In genomic region chr10:34759161-34759836, GRCh38 we compare ENCODE assay signal across 17 cellular contexts. TPM values are rescaled to one million over a fixed set of nuclear protein-coding genes. Genes with fewer than 3 reads are reported as not detected.
DNase-seq lines count a peak whose midpoint lies in the region; ATAC-seq and TF ChIP-seq lines count a peak whose summit lies in the region.
"Had no signal": no experiment of that assay in that cellular context is flagged by ENCODE, and none has a peak within 500 bp of the region (broad histone marks: within the 10 kb centered on the region; RNA-seq: fewer than 3 reads in every experiment).

No MANE protein-coding gene starts in this region.

- no peaks in the 10 kb centered on the region for H3K9me3 ChIP-seq in SK-N-MC (ENCODE audit: low read depth, low read length)
- no peaks in the 10 kb centered on the region for H3K9me3 ChIP-seq in esophagus squamous epithelium
- H3K9me3 ChIP-seq: SK-N-SH, upper lobe of left lung had no signal

- H3K27ac ChIP-seq in SK-N-MC (peak overlapping the region; percentile 88), esophagus squamous epithelium (peak overlapping the region; percentile 75 to 89 (median 83))
- H3K27ac ChIP-seq: parathyroid adenoma had no signal

- H3K36me3 ChIP-seq in SK-N-MC (ENCODE audit: insufficient read depth, low read length) (no peaks in the 10 kb centered on the region), esophagus squamous epithelium (no peaks in the 10 kb centered on the region)
- H3K36me3 ChIP-seq: upper lobe of left lung had no signal

- ATAC-seq in Right ventricle myocardium inferior (peak; percentile 49), left cardiac atrium (no peak), HG03354 (IDR thresholded peaks at IDR 0.05; ENCODE audit: poor library complexity, severe bottlenecking, unreplicated experiment) (no peak), HG03439 (IDR thresholded peaks at IDR 0.05; ENCODE audit: unreplicated experiment) (no peak)
- ATAC-seq: left lobe of liver; stimulated activated memory B cell treated with anti-CD40 and anti-IgM and Interleukin-4, amounts not matched to agents 10 μg/mL and 1 μg/mL and 100 μg/mL, for 72 hours had no signal

- peaks cover 27 to 85% (median 33%) of the 10 kb centered on the region in 3 donors for H3K4me1 ChIP-seq in esophagus squamous epithelium

- H3K4me3 ChIP-seq in SK-N-MC (peak overlapping the region; percentile 41), esophagus squamous epithelium (no peak overlapping the region)
- H3K4me3 ChIP-seq: upper lobe of left lung had no signal

- TF ChIP-seq CTCF in esophagus squamous epithelium (IDR thresholded peaks at IDR 0.05): no peak

- WGBS in esophagus squamous epithelium, 2 donors: 43 to 60% methylated on average over 9 of the region's 9 CpGs

- no peaks in the 10 kb centered on the region for H3K27me3 ChIP-seq in esophagus squamous epithelium
- H3K27me3 ChIP-seq: upper lobe of left lung had no signal

- intact Hi-C loops in Right ventricle myocardium inferior (cut with DNase I): no loop called here
- intact Hi-C loops in left cardiac atrium (cut with DNase I): no loop called here
- intact Hi-C loops in esophagus squamous epithelium (cut with DNase I): no loop called here

- H3K9ac ChIP-seq in SK-N-MC (ENCODE audit: insufficient read length): no peak overlapping the region
- H3K9ac ChIP-seq: parathyroid adenoma, SK-N-SH had no signal

- DNase-seq in Right ventricle myocardium inferior (ENCODE audit: missing footprints) (no peak), left cardiac atrium (no peak), SK-N-MC (ENCODE audit: low read depth, low spot score) (peak; percentile 78), esophagus squamous epithelium (lab: John Stamatoyannopoulos, UW) (no peak), kidney tubule cell (ENCODE audit: low spot score) (no peak)
- DNase-seq in stimulated activated CD4-positive, alpha-beta T cell treated with anti-CD3 and anti-CD28 coated beads, Interleukin-4, amount 100 ng/mL, for 1 hour: no peak
- DNase-seq: activated T-cell treated with anti-CD3 and anti-CD28 coated beads, Interleukin-2, amount 50 U/mL, for 24 hours; CD4-positive, CD25-positive, alpha-beta regulatory T cell; NCI-H2029 treated with DMSO at 0.1 percent for 48 hours; NCI-H510A; SK-N-SH; upper lobe of left lung had no signal

- TF ChIP-seq POLR2A in esophagus squamous epithelium (IDR thresholded peaks at IDR 0.05): no peak

RNA-seq across cellular contexts. Expression of gene PARD3, which starts 55.8 kb away (rescaled TPM):
- total RNA-seq in Right ventricle myocardium inferior: 34.6 TPM
- 10 to 100 TPM; 23.1 to 29.7 TPM for total RNA-seq in left cardiac atrium
- total RNA-seq in esophagus squamous epithelium: 100 to 1,000 TPM in 1 of 4 donors, 10 to 100 TPM in 3; 57.3 to 114 (median 81.7) TPM
